ENCODE assay signal across 10 cellular contexts in the genomic region with DNA sequence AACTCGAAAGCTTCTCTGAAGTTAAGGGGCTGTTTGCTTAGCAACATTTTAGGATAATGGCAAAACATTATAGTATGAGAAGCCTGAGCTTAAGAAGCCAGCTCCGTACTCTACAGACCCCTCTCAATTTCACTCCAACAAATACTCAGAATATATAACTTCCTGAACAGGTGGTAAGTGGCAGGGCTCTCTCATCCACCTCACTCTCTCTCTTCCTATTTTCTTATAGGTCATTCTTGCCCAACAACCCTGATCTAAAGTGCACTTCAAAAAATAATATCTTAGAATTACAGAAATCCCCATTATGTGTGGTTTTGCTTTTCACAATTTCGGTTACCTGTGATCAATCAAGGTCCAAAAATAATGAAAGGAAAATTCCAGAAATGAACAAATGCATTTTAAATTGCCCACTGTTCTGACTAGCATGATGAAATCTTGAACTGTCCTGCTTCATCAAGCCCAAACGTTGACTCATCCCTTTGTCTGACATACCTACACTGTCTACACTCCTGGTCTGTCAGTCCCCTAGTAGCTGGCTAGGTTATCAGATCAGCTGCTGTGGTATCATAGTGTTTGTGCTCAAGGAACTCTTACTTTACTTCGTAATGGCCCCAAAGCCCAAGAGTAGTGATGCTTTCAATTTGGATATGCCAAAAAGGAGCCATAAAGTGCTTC.
DNase-seq lines count a peak whose midpoint lies in the region; ATAC-seq and FAIRE-seq lines count a peak whose summit lies in the region.
"Had no signal": no experiment of that assay in that cellular context is flagged by ENCODE, and none has a peak within 500 bp of the region (broad histone marks: within the 10 kb centered on the region; RNA-seq: fewer than 3 reads in every experiment).

No MANE protein-coding gene starts in this region.

- no peak for FAIRE-seq in GM19239 (lab: Jason Lieb, UNC)

- POLR2A ChIA-PET in naive thymus-derived CD8-positive, alpha-beta T cell (lab: Charles Lee): no interaction called here

- H3K4me3 Mint-ChIP-seq in naive thymus-derived CD8-positive, alpha-beta T cell: peak overlapping the region in 8 of 10 donors; percentile 15 to 65 (median 55)

- H3K4me1 Mint-ChIP-seq in naive thymus-derived CD8-positive, alpha-beta T cell: peaks cover 34 to 87% (median 83%) of the 10 kb centered on the region in 4 donors

- H3K9me3 Mint-ChIP-seq in activated naive CD4-positive, alpha-beta T cell treated with anti-CD3 and anti-CD28 coated beads, Interleukin-2, amount 50 U/mL, for 72 hours: peaks cover 0 to 15% of the 10 kb centered on the region in 2 donors
- H3K9me3 Mint-ChIP-seq in naive thymus-derived CD8-positive, alpha-beta T cell: peaks cover 0 to 3% (median 0%) of the 10 kb centered on the region in 9 donors

- H3K27ac Mint-ChIP-seq in activated naive CD4-positive, alpha-beta T cell treated with anti-CD3 and anti-CD28 coated beads, Interleukin-2, amount 50 U/mL, for 72 hours: peak overlapping the region; percentile 89 to 93
- H3K27ac Mint-ChIP-seq in naive thymus-derived CD8-positive, alpha-beta T cell: peak overlapping the region in 8 of 10 donors; percentile 28 to 90 (median 75)

- H3K27me3 Mint-ChIP-seq in naive thymus-derived CD8-positive, alpha-beta T cell: no peaks in the 10 kb centered on the region

- DNase-seq in HT1080 (ENCODE audit: low read depth) (peak; percentile 26), amygdala (lab: John Stamatoyannopoulos, UW) (no peak), GM19239 (ENCODE audit: insufficient read length, low spot score) (no peak)
- no peak for DNase-seq in activated naive CD4-positive, alpha-beta T cell treated with anti-CD3 and anti-CD28 coated beads, Interleukin-2, amount 50 U/mL, for 72 hours (ENCODE audit: low spot score in 2 of 2)
- no peak for DNase-seq in naive thymus-derived CD8-positive, alpha-beta T cell
- DNase-seq: DMS 273 treated with DMSO at 0.1 percent for 48 hours, glutamatergic neuron, NCI-H748 treated with DMSO at 0.1 percent for 48 hours had no signal

- H3K36me3 Mint-ChIP-seq in activated naive CD4-positive, alpha-beta T cell treated with anti-CD3 and anti-CD28 coated beads, Interleukin-2, amount 50 U/mL, for 72 hours: peaks cover 4 to 60% of the 10 kb centered on the region in 2 donors
- no peaks in the 10 kb centered on the region for H3K36me3 Mint-ChIP-seq in naive thymus-derived CD8-positive, alpha-beta T cell

- ATAC-seq in GM18511 (IDR thresholded peaks at IDR 0.05; ENCODE audit: unreplicated experiment) (peak; percentile 51), GM21367 (IDR thresholded peaks at IDR 0.05; ENCODE audit: unreplicated experiment) (no peak)
- peak; percentile 83 to 85 for ATAC-seq in activated naive CD4-positive, alpha-beta T cell treated with anti-CD3 and anti-CD28 coated beads, Interleukin-2, amount 50 U/mL, for 72 hours
- ATAC-seq in naive thymus-derived CD8-positive, alpha-beta T cell: no peak

Comparison
In these comparisons a context has a peak if more than half of its experiments do, and no peak if none do; other contexts are left out.
1. ATAC-seq: peak in GM18511 (single experiment) and activated naive CD4-positive, alpha-beta T cell treated with anti-CD3 and anti-CD28 coated beads, Interleukin-2, amount 50 U/mL, for 72 hours (2 of 2); none in naive thymus-derived CD8-positive, alpha-beta T cell (0 of 2) and GM21367 (single experiment).